ENCODE assay signal across 1 cellular context in the genomic region with DNA sequence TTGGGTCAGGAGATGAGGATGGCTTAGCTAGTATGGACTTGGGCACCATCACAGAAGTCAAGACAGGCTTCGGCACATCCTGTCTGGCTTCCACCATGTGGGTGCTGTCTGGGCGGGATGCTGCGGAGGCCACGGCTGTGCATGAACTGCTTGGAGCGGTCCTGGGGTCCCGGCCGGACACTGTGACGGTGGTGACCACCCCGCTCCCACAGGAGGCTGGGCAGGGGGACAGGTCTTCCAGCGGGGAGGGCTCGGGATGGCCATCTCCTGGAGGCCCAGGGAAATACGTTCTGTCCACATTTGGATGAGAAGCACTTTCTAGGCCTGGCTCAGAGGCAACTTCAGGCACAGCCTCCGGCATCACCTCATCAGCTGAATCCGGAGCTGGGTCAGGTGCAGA.
TF ChIP-seq lines count a peak whose summit lies in the region.

No MANE protein-coding gene starts in this region.

TF ChIP-seq in K562, 482 proteins besides CTCF, POLR2A, EP300 and RAD21:
- TF ChIP-seq CBFA2T2 (conservative IDR thresholded peaks at IDR 0.05) (no peak), FIP1L1 (IDR thresholded peaks at IDR 0.05; ENCODE audit: low read depth, low read length, poor library complexity, severe bottlenecking) (no peak), SMARCB1 (IDR thresholded peaks at IDR 0.05; ENCODE audit: insufficient read length, low read depth) (no peak), PTTG1 (tag; IDR thresholded peaks at IDR 0.05; ENCODE audit: low read depth) (no peak), TGIF2 (CRISPR knock-in tag; IDR thresholded peaks at IDR 0.05) (no peak), NFIC (IDR thresholded peaks at IDR 0.05) (no peak), HDAC3 (IDR thresholded peaks at IDR 0.05; ENCODE audit: borderline replicate concordance, partially characterized antibody) (no peak), GATAD2B (IDR thresholded peaks at IDR 0.05; ENCODE audit: borderline replicate concordance) (no peak), BRF1 (IDR thresholded peaks at IDR 0.05; ENCODE audit: borderline replicate concordance, extremely low read depth, insufficient read length) (no peak), KDM1A (IDR thresholded peaks at IDR 0.05) (no peak), FOSL1 (tag; conservative IDR thresholded peaks at IDR 0.05) (no peak), NR2C2 (CRISPR knock-in tag; IDR thresholded peaks at IDR 0.05) (no peak), NR2C2 (tag; IDR thresholded peaks at IDR 0.05) (no peak), BRCA1 (IDR thresholded peaks at IDR 0.05) (no peak), BRCA1 (CRISPR knock-in tag; IDR thresholded peaks at IDR 0.05) (no peak), FOXJ3 (CRISPR knock-in tag; IDR thresholded peaks at IDR 0.05) (no peak), ATF1 (CRISPR knock-in tag; IDR thresholded peaks at IDR 0.05) (no peak), ATF1 (tag; IDR thresholded peaks at IDR 0.05) (no peak), ZNF146 (CRISPR knock-in tag; IDR thresholded peaks at IDR 0.05; ENCODE audit: unreplicated experiment) (no peak)
- TF ChIP-seq, protein P1, sequence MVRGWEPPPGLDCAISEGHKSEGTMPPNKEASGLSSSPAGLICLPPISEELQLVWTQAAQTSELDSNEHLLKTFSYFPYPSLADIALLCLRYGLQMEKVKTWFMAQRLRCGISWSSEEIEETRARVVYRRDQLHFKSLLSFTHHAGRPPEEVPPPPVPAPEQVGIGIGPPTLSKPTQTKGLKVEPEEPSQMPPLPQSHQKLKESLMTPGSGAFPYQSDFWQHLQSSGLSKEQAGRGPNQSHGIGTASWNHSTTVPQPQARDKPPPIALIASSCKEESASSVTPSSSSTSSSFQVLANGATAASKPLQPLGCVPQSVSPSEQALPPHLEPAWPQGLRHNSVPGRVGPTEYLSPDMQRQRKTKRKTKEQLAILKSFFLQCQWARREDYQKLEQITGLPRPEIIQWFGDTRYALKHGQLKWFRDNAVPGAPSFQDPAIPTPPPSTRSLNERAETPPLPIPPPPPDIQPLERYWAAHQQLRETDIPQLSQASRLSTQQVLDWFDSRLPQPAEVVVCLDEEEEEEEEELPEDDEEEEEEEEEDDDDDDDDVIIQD (CRISPR knock-in tag; IDR thresholded peaks at IDR 0.05), result no peak
- TF ChIP-seq, protein P2, sequence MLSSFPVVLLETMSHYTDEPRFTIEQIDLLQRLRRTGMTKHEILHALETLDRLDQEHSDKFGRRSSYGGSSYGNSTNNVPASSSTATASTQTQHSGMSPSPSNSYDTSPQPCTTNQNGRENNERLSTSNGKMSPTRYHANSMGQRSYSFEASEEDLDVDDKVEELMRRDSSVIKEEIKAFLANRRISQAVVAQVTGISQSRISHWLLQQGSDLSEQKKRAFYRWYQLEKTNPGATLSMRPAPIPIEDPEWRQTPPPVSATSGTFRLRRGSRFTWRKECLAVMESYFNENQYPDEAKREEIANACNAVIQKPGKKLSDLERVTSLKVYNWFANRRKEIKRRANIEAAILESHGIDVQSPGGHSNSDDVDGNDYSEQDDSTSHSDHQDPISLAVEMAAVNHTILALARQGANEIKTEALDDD (IDR thresholded peaks at IDR 0.05), result no peak
- TF ChIP-seq, protein P3, sequence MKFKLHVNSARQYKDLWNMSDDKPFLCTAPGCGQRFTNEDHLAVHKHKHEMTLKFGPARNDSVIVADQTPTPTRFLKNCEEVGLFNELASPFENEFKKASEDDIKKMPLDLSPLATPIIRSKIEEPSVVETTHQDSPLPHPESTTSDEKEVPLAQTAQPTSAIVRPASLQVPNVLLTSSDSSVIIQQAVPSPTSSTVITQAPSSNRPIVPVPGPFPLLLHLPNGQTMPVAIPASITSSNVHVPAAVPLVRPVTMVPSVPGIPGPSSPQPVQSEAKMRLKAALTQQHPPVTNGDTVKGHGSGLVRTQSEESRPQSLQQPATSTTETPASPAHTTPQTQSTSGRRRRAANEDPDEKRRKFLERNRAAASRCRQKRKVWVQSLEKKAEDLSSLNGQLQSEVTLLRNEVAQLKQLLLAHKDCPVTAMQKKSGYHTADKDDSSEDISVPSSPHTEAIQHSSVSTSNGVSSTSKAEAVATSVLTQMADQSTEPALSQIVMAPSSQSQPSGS (CRISPR knock-in tag; IDR thresholded peaks at IDR 0.05), result no peak
